32 cellular contexts compared by ENCODE assay signal in the genomic region with DNA sequence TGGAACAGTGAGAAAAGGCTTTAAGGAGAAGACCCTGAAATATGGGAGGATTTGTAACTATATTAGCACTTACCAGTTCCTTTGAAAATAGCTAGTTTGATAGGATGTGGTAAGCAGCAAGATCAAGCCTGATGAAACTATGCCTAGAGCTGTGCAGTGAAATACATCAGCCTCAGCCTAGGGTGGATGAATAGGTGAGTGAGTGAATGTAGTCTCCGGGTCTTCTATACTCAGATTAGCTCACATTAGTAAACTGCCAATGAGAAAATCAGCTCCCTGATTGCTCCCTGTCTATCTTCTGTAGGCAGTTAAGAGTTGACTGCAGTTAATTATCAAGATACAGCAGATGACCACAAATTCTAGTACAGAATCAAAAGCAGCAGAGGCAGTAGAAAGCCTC.
"Had no signal": no experiment of that assay in that cellular context is flagged by ENCODE, and none has a peak within 500 bp of the region (broad histone marks: within the 10 kb centered on the region; RNA-seq: fewer than 3 reads in every experiment).

No MANE protein-coding gene starts in this region.

- H3K9me3 Mint-ChIP-seq: activated CD4-positive, alpha-beta memory T cell treated with anti-CD3 and anti-CD28 coated beads for 36 hours; activated naive CD4-positive, alpha-beta T cell treated with anti-CD3 and anti-CD28 coated beads for 36 hours; activated T-cell treated with anti-CD3 and anti-CD28 coated beads, Interleukin-2, amount 50 U/mL, for 4 hours; activated T-helper 1 cell treated with anti-CD3 and anti-CD28 coated beads, Interleukin-12 subunit alpha, Interleukin-12 subunit beta, Interleukin-2, Interleukin-4 antibody, amounts not matched to agents 30 ng/mL and 10 ng/mL and 1 ng/mL, durations not matched to agents 14 hours and 24 hours and 36 hours; T-cell had no signal

- H3K4me3 ChIP-seq: adrenal gland, body of pancreas, breast epithelium, PC-9 had no signal

- H3K4me3 Mint-ChIP-seq: activated CD4-positive, alpha-beta memory T cell treated with anti-CD3 and anti-CD28 coated beads for 36 hours; activated naive CD4-positive, alpha-beta T cell treated with anti-CD3 and anti-CD28 coated beads for 36 hours; activated T-cell treated with anti-CD3 and anti-CD28 coated beads, Interleukin-2, amount 50 U/mL, for 4 hours; activated T-helper 1 cell treated with anti-CD3 and anti-CD28 coated beads, Interleukin-12 subunit alpha, Interleukin-12 subunit beta, Interleukin-2, Interleukin-4 antibody, amounts not matched to agents 30 ng/mL and 10 ng/mL and 1 ng/mL, durations not matched to agents 14 hours and 24 hours and 36 hours; T-cell; T-helper 17 cell; WTC11 had no signal

- H2AFZ ChIP-seq: PC-9 had no signal

- H3K27ac ChIP-seq: adrenal gland, body of pancreas, breast epithelium, PC-9, RWPE1 had no signal

- H3K27me3 Mint-ChIP-seq: activated CD4-positive, alpha-beta memory T cell treated with anti-CD3 and anti-CD28 coated beads for 36 hours had no signal

- DNase-seq: activated CD4-positive, alpha-beta memory T cell treated with anti-CD3 and anti-CD28 coated beads for 36 hours; activated CD4-positive, alpha-beta T cell treated with anti-CD3 and anti-CD28 coated beads for 4 hours; activated CD4-positive, alpha-beta T cell treated with anti-CD3 and anti-CD28 coated beads, Interleukin-2, amount 50 U/mL, for 1 hour; activated CD4-positive, CD25-positive, alpha-beta regulatory T cell treated with anti-CD3 and anti-CD28 coated beads, Interleukin-2, amount 50 U/mL, for 72 hours; activated CD8-positive, alpha-beta memory T cell treated with anti-CD3 and anti-CD28 coated beads, Interleukin-2, amount 50 U/mL, for 4 hours; activated gamma-delta T cell treated with Interleukin-2 at 50 U/mL for 16 hours; activated naive CD4-positive, alpha-beta T cell treated with anti-CD3 and anti-CD28 coated beads for 36 hours; activated T-cell treated with anti-CD3 and anti-CD28 coated beads for 4 hours; activated T-cell treated with anti-CD3 and anti-CD28 coated beads, Interleukin-2, amount 50 U/mL, for 4 hours; adrenal gland; body of pancreas; central memory CD4-positive, alpha-beta T cell; NCI-H1105; NCI-H1417 treated with DMSO at 0.1 percent for 48 hours; NCI-H187 treated with DMSO at 0.1 percent for 48 hours; NCI-H2081; NCI-H345; NCI-H510A; NCI-H526; NCI-H748 treated with DMSO at 0.1 percent for 48 hours; NK-92 treated with Interleukin-12 subunit alpha and Interleukin-12 subunit beta, amount 100 ng/mL, for 24 hours; PC-9; SIG-M5; T-cell; T-helper 17 cell had no signal

- H3K4me2 ChIP-seq: PC-9 had no signal

- H3K36me3 ChIP-seq: adrenal gland, breast epithelium had no signal

- H3K27me3 ChIP-seq: adrenal gland, body of pancreas, breast epithelium had no signal

- H3K27ac Mint-ChIP-seq: activated CD4-positive, alpha-beta memory T cell treated with anti-CD3 and anti-CD28 coated beads for 36 hours; activated naive CD4-positive, alpha-beta T cell treated with anti-CD3 and anti-CD28 coated beads for 36 hours; activated naive CD4-positive, alpha-beta T cell treated with anti-CD3 and anti-CD28 coated beads, Interleukin-2, amount 50 U/mL, for 72 hours; activated T-helper 1 cell treated with anti-CD3 and anti-CD28 coated beads, Interleukin-12 subunit alpha, Interleukin-12 subunit beta, Interleukin-2, Interleukin-4 antibody, amounts not matched to agents 30 ng/mL and 10 ng/mL and 1 ng/mL, durations not matched to agents 14 hours and 24 hours and 36 hours; T-cell; T-helper 17 cell; WTC11 had no signal

- ATAC-seq: activated naive CD4-positive, alpha-beta T cell treated with anti-CD3 and anti-CD28 coated beads, Interleukin-2, amount 50 U/mL, for 72 hours; activated T-cell treated with anti-CD3 and anti-CD28 coated beads, Interleukin-2, amount 50 U/mL, for 4 hours; body of pancreas; Right ventricle myocardium inferior; SK-N-SH treated with all-trans-retinoic acid at 6 μM for 48 hours; T-helper 17 cell; WTC11 had no signal

- H3K4me1 ChIP-seq: adrenal gland, body of pancreas, breast epithelium had no signal

- H3K36me3 Mint-ChIP-seq: activated CD4-positive, alpha-beta memory T cell treated with anti-CD3 and anti-CD28 coated beads for 36 hours; activated naive CD4-positive, alpha-beta T cell treated with anti-CD3 and anti-CD28 coated beads, Interleukin-2, amount 50 U/mL, for 72 hours; T-cell; WTC11 had no signal

- H3K9me3 ChIP-seq: adrenal gland, body of pancreas, breast epithelium had no signal
